In the genomic region with DNA sequence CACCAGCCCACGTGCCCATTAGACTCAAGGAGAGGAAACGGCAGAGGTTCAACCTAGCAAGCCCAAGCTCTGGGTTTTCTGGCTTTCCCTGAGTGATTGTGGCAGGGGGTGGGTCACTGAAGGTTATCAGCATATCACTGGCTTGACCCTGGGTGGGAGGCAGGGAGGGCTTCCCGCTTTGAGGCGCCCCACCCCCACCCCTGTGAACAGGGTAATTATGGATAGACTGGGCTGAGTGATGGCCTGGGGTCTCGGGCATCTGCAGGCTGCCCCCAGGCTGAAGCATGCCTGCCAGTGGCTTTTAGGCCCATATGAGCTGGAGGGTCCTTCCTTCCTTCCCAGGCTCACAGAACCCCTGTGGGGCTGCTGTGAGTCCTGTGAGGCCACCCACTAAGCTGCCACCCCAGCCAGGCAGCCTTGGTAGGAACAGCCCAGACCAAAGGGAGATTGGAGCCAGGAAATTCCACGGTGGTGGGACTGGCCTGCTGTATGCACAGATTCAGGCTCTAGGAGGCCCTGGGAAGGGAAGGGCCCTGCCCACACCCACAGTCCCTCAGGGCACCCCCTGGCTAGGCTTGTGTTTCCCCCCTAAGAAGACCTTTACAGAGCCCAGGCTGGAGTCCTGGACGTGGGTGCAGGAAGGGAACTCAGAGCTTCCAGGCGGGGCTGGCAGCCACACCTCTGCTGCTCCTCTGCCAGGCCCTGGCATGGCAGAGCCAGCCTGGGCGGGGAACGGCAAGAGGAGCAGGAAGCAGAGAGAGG, we compare ENCODE assay signal across 1 cellular context.
TF ChIP-seq lines count a peak whose summit lies in the region.

No MANE protein-coding gene starts in this region.

TF ChIP-seq in HepG2, 621 proteins besides CTCF, POLR2A, EP300 and RAD21:
- TF ChIP-seq FOXK2 (IDR thresholded peaks at IDR 0.05) = no peak
- no peak for TF ChIP-seq CREB1 (IDR thresholded peaks at IDR 0.05)
- no peak for TF ChIP-seq CREB1 (CRISPR knock-in tag; IDR thresholded peaks at IDR 0.05)
- TF ChIP-seq CBX2 (IDR thresholded peaks at IDR 0.05; ENCODE audit: low read depth, low read length) = no peak
- no peak for TF ChIP-seq CBX2 (CRISPR knock-in tag; IDR thresholded peaks at IDR 0.05; ENCODE audit: low read depth)
- TF ChIP-seq, protein P1, sequence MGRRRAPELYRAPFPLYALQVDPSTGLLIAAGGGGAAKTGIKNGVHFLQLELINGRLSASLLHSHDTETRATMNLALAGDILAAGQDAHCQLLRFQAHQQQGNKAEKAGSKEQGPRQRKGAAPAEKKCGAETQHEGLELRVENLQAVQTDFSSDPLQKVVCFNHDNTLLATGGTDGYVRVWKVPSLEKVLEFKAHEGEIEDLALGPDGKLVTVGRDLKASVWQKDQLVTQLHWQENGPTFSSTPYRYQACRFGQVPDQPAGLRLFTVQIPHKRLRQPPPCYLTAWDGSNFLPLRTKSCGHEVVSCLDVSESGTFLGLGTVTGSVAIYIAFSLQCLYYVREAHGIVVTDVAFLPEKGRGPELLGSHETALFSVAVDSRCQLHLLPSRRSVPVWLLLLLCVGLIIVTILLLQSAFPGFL (CRISPR knock-in tag; IDR thresholded peaks at IDR 0.05) = no peak
- no peak for TF ChIP-seq RXRB (CRISPR knock-in tag; IDR thresholded peaks at IDR 0.05; ENCODE audit: borderline replicate concordance)
